Comparison of ENCODE assay signal across 8 cellular contexts in genomic region chr18:12076424-12077140, GRCh38. TPM values are rescaled to one million over a fixed set of nuclear protein-coding genes. Genes with fewer than 3 reads are reported as not detected.
DNase-seq lines count a peak whose midpoint lies in the region; TF ChIP-seq lines count a peak whose summit lies in the region.

No MANE protein-coding gene starts in this region.

- TF ChIP-seq CTCF in VCaP (conservative IDR thresholded peaks at IDR 0.05) (no peak), left ventricle myocardium inferior (IDR thresholded peaks at IDR 0.05; ENCODE audit: borderline replicate concordance) (no peak)

- H3K9me3 ChIP-seq in left ventricle myocardium inferior (replicated peaks) (no peaks in the 10 kb centered on the region), skeletal muscle satellite cell (replicated peaks; ENCODE audit: low read length) (no peaks in the 10 kb centered on the region)

- no peaks in the 10 kb centered on the region for H3K36me3 ChIP-seq in left ventricle myocardium inferior
- no peaks in the 10 kb centered on the region for H3K36me3 ChIP-seq in skeletal muscle satellite cell (ENCODE audit: insufficient read depth, low read length)

- H3K27ac ChIP-seq in VCaP = peak overlapping the region; percentile 65
- H3K27ac ChIP-seq in left ventricle myocardium inferior (replicated peaks) = peak overlapping the region; percentile 59

- H3K9ac ChIP-seq in skeletal muscle satellite cell (ENCODE audit: low read depth, low read length) = peak overlapping the region; percentile 76

- H3K4me3 ChIP-seq in left ventricle myocardium inferior (peak overlapping the region; percentile 45), skeletal muscle satellite cell (ENCODE audit: low read length) (peak overlapping the region; percentile 57)

- DNase-seq in NCI-H1436 (lab: John Stamatoyannopoulos, UW) (peak; percentile 5), NCI-H1436 treated with DMSO at 0.1 percent for 48 hours (lab: John Stamatoyannopoulos, UW) (no peak), left ventricle myocardium inferior (no peak), NCI-H774 (lab: John Stamatoyannopoulos, UW) (no peak), GM19238 (ENCODE audit: insufficient read length, low spot score) (no peak)
- no peak for DNase-seq in stimulated activated CD4-positive, alpha-beta T cell treated with anti-CD3 and anti-CD28 coated beads, Interleukin-1b, Interleukin-23, amount 100 ng/mL, for 48 hours

- intact Hi-C loops in left ventricle myocardium inferior (cut with micrococcal nuclease) = no loop called here

- peaks cover 5% of the 10 kb centered on the region for H3K4me1 ChIP-seq in left ventricle myocardium inferior
- peaks cover 12% of the 10 kb centered on the region for H3K4me1 ChIP-seq in skeletal muscle satellite cell (ENCODE audit: control insufficient read depth, insufficient read depth, low read length)

- peak overlapping the region; percentile 78 for H3K4me2 ChIP-seq in skeletal muscle satellite cell (ENCODE audit: low read length)

- H3K27me3 ChIP-seq in left ventricle myocardium inferior (ENCODE audit: low read depth) = no peaks in the 10 kb centered on the region
- H3K27me3 ChIP-seq in skeletal muscle satellite cell (ENCODE audit: control insufficient read depth, insufficient read depth, low read length) = no peaks in the 10 kb centered on the region

RNA-seq across cellular contexts. Expression of gene ANKRD62, which starts 17.1 kb away (rescaled TPM):
- total RNA-seq in left ventricle myocardium inferior = not detected
- not detected in 2 replicates for total RNA-seq in skeletal muscle satellite cell (2012; rRNA removed)
